ENCODE assay signal across 34 cellular contexts in genomic region chr11:79926707-79927106, GRCh38.
"Had no signal": no experiment of that assay in that cellular context is flagged by ENCODE, and none has a peak within 500 bp of the region (broad histone marks: within the 10 kb centered on the region; RNA-seq: fewer than 3 reads in every experiment).

No MANE protein-coding gene starts in this region.

- H3K4me3 ChIP-seq: MG63 had no signal

- H3K36me3 ChIP-seq: MG63 had no signal

- H3K9me3 ChIP-seq: MG63 had no signal

- H3K27ac ChIP-seq: KMS-11 had no signal

- DNase-seq: Karpas-422, Kasumi-1, MG63, MM.1S, MV-4-11, NCI-H1048, NCI-H1092, NCI-H1092 treated with DMSO at 0.1 percent for 48 hours, NCI-H1105, NCI-H1105 treated with DMSO at 0.1 percent for 48 hours, NCI-H1417, NCI-H1417 treated with DMSO at 0.1 percent for 48 hours, NCI-H1436, NCI-H1436 treated with DMSO at 0.1 percent for 48 hours, NCI-H146, NCI-H1694, NCI-H1694 treated with DMSO at 0.1 percent for 48 hours, NCI-H187, NCI-H187 treated with DMSO at 0.1 percent for 48 hours, NCI-H1930, NCI-H2029, NCI-H2029 treated with DMSO at 0.1 percent for 48 hours, NCI-H2081, NCI-H2081 treated with DMSO at 0.1 percent for 48 hours, NCI-H2107, NCI-H2171, NCI-H2171 treated with DMSO at 0.1 percent for 48 hours, NCI-H2227 treated with DMSO at 0.1 percent for 48 hours, NCI-H226, NCI-H345, NCI-H446, NCI-H446 treated with DMSO at 0.1 percent for 48 hours, NCI-H510A had no signal

- H3K27me3 ChIP-seq: MG63 had no signal
